In genomic region chr3:177551431-177551836, GRCh38 we compare ENCODE assay signal across 16 cellular contexts.
DNase-seq lines count a peak whose midpoint lies in the region; ATAC-seq and TF ChIP-seq lines count a peak whose summit lies in the region.
"Had no signal": no experiment of that assay in that cellular context is flagged by ENCODE, and none has a peak within 500 bp of the region (broad histone marks: within the 10 kb centered on the region; RNA-seq: fewer than 3 reads in every experiment).

No MANE protein-coding gene starts in this region.

- CTCF ChIA-PET in activated CD8-positive, alpha-beta memory T cell treated with anti-CD3 and anti-CD28 coated beads, Interleukin-2, amount 10 ng/mL, durations not matched to agents 7 days and 5 days (lab: Charles Lee): interaction anchor here (0.8 to 1.3 kb wide), 5 partner anchors 13 to 128 kb away, joined by 3 to 4 read pairs (median 3); no protein-coding TSS in a partner anchor

- TF ChIP-seq CTCF in neural progenitor cell (IDR thresholded peaks at IDR 0.05): no peak

- H3K79me2 ChIP-seq in neural progenitor cell (ENCODE audit: low read depth): no peaks in the 10 kb centered on the region

- peak overlapping the region; percentile 78 for H3K27ac Mint-ChIP-seq in activated CD8-positive, alpha-beta memory T cell treated with anti-CD3 and anti-CD28 coated beads, Interleukin-2, amount 10 ng/mL, durations not matched to agents 7 days and 5 days
- H3K27ac Mint-ChIP-seq in IgD-negative memory B cell (peak overlapping the region; percentile 30 to 83 (median 83)), neural progenitor cell (peak overlapping the region; percentile 3)
- H3K27ac Mint-ChIP-seq in activated naive CD8-positive, alpha-beta T cell: peak overlapping the region; percentile 83

- no peaks in the 10 kb centered on the region for H3K27me3 ChIP-seq in neural progenitor cell

- H2AFZ ChIP-seq in neural progenitor cell (replicated peaks): no peak overlapping the region

- H3K36me3 ChIP-seq in neural progenitor cell: no peaks in the 10 kb centered on the region

- H3K36me3 Mint-ChIP-seq in activated CD8-positive, alpha-beta memory T cell treated with anti-CD3 and anti-CD28 coated beads, Interleukin-2, amount 10 ng/mL, durations not matched to agents 7 days and 5 days: no peaks in the 10 kb centered on the region
- H3K36me3 Mint-ChIP-seq in IgD-negative memory B cell (no peaks in the 10 kb centered on the region), neural progenitor cell (no peaks in the 10 kb centered on the region)
- H3K36me3 Mint-ChIP-seq in activated naive CD8-positive, alpha-beta T cell: no peaks in the 10 kb centered on the region

- H3K27me3 Mint-ChIP-seq in activated CD8-positive, alpha-beta memory T cell treated with anti-CD3 and anti-CD28 coated beads, Interleukin-2, amount 10 ng/mL, durations not matched to agents 7 days and 5 days: no peaks in the 10 kb centered on the region
- H3K27me3 Mint-ChIP-seq in IgD-negative memory B cell: no peaks in the 10 kb centered on the region
- no peaks in the 10 kb centered on the region for H3K27me3 Mint-ChIP-seq in activated naive CD8-positive, alpha-beta T cell
- H3K27me3 Mint-ChIP-seq in neural progenitor cell (ENCODE audit: insufficient read depth, low read depth): peaks cover 9% of the 10 kb centered on the region

- no peak overlapping the region for H3K9ac ChIP-seq in neural progenitor cell

- peaks cover 39% of the 10 kb centered on the region for H3K4me1 ChIP-seq in neural progenitor cell

- H3K4me2 ChIP-seq in neural progenitor cell: no peak overlapping the region

- no peaks in the 10 kb centered on the region for H3K9me3 Mint-ChIP-seq in activated CD8-positive, alpha-beta memory T cell treated with anti-CD3 and anti-CD28 coated beads, Interleukin-2, amount 10 ng/mL, durations not matched to agents 7 days and 5 days (ENCODE audit: low read depth)
- H3K9me3 Mint-ChIP-seq in IgD-negative memory B cell (no peaks in the 10 kb centered on the region), neural progenitor cell (no peaks in the 10 kb centered on the region)
- H3K9me3 Mint-ChIP-seq in activated naive CD8-positive, alpha-beta T cell (ENCODE audit: low read depth): no peaks in the 10 kb centered on the region

- peak; percentile 81 for ATAC-seq in activated CD8-positive, alpha-beta memory T cell treated with anti-CD3 and anti-CD28 coated beads, Interleukin-2, amount 10 ng/mL, durations not matched to agents 7 days and 5 days
- ATAC-seq: Right ventricle myocardium inferior had no signal

- peak; percentile 47 for DNase-seq in activated CD8-positive, alpha-beta memory T cell treated with anti-CD3 and anti-CD28 coated beads, Interleukin-2, amount 10 ng/mL, durations not matched to agents 7 days and 5 days
- DNase-seq in activated CD8-positive, alpha-beta memory T cell treated with anti-CD3 and anti-CD28 coated beads, Interleukin-2, amount 50 U/mL, for 48 hours: no peak
- no peak for DNase-seq in neural progenitor cell (ENCODE audit: low spot score)
- DNase-seq in midbrain (lab: John Stamatoyannopoulos, UW): no peak
- no peak for DNase-seq in stimulated activated CD4-positive, alpha-beta T cell treated with anti-CD3 and anti-CD28 coated beads, Interleukin-4, amount 100 ng/mL, for 24 hours
- DNase-seq in HCEC 1CT: no peak
- DNase-seq: activated CD4-positive, alpha-beta T cell treated with anti-CD3 and anti-CD28 coated beads, Interleukin-2, amount 50 U/mL, for 48 hours; amniotic stem cell; Karpas-422; mesendoderm; NCI-H1436 treated with DMSO at 0.1 percent for 48 hours; NCI-H526 treated with DMSO at 0.1 percent for 48 hours; nucleus accumbens had no signal

- no peak overlapping the region for H3K4me3 Mint-ChIP-seq in activated CD8-positive, alpha-beta memory T cell treated with anti-CD3 and anti-CD28 coated beads, Interleukin-2, amount 10 ng/mL, durations not matched to agents 7 days and 5 days
- H3K4me3 Mint-ChIP-seq in IgD-negative memory B cell (peak overlapping the region in 2 of 4 donors; percentile 70 to 79), neural progenitor cell (peak overlapping the region; percentile 44)
- peak overlapping the region; percentile 67 for H3K4me3 Mint-ChIP-seq in activated naive CD8-positive, alpha-beta T cell

- peaks cover 25% of the 10 kb centered on the region for H3F3A ChIP-seq in neural progenitor cell (ENCODE audit: low read depth)

- H3K27ac ChIP-seq in neural progenitor cell: no peak overlapping the region

- H3K9me3 ChIP-seq in neural progenitor cell (ENCODE audit: low read depth): no peaks in the 10 kb centered on the region

- no peak overlapping the region for H3K4me3 ChIP-seq in neural progenitor cell

- H4K20me1 ChIP-seq in neural progenitor cell (ENCODE audit: low read depth): no peaks in the 10 kb centered on the region

- H3K4me1 Mint-ChIP-seq in activated CD8-positive, alpha-beta memory T cell treated with anti-CD3 and anti-CD28 coated beads, Interleukin-2, amount 10 ng/mL, durations not matched to agents 7 days and 5 days: peaks cover 44% of the 10 kb centered on the region
- H3K4me1 Mint-ChIP-seq in IgD-negative memory B cell: peaks cover 15 to 34% (median 21%) of the 10 kb centered on the region in 3 donors
- peaks cover 77% of the 10 kb centered on the region for H3K4me1 Mint-ChIP-seq in activated naive CD8-positive, alpha-beta T cell (ENCODE audit: low read depth)
- peaks cover 63% of the 10 kb centered on the region for H3K4me1 Mint-ChIP-seq in neural progenitor cell

Comparison
In these comparisons a context has a peak if more than half of its experiments do, and no peak if none do; other contexts are left out.
1. H3K27ac Mint-ChIP-seq: peak in every context shown above with its lines; median percentile 83 in IgD-negative memory B cell; 83 in activated naive CD8-positive, alpha-beta T cell; 78 in activated CD8-positive, alpha-beta memory T cell treated with anti-CD3 and anti-CD28 coated beads, Interleukin-2, amount 10 ng/mL, durations not matched to agents 7 days and 5 days; 3 in neural progenitor cell.